Comparison of ENCODE assay signal across 21 cellular contexts in genomic region chr10:3971713-3972112, GRCh38.
DNase-seq lines count a peak whose midpoint lies in the region; ATAC-seq and TF ChIP-seq lines count a peak whose summit lies in the region.
"Had no signal": no experiment of that assay in that cellular context is flagged by ENCODE, and none has a peak within 500 bp of the region (broad histone marks: within the 10 kb centered on the region; RNA-seq: fewer than 3 reads in every experiment).

No MANE protein-coding gene starts in this region.

- peak overlapping the region in 3 of 4 donors; percentile 32 to 85 (median 79) for H3K4me3 Mint-ChIP-seq in CD4-positive, CD25-positive, alpha-beta regulatory T cell
- H3K4me3 Mint-ChIP-seq in natural killer cell treated with Interleukin-12 subunit alpha and Interleukin-12 subunit beta and Interleukin-15 and Interleukin-18, amount 100 ng/mL, for 72 hours, result peak overlapping the region; percentile 90

- peaks cover 0 to 5% (median 0%) of the 10 kb centered on the region in 7 donors for H3K9me3 Mint-ChIP-seq in CD4-positive, CD25-positive, alpha-beta regulatory T cell
- H3K9me3 Mint-ChIP-seq in activated naive CD4-positive, alpha-beta T cell treated with anti-CD3 and anti-CD28 coated beads, Interleukin-2, amount 50 U/mL, for 72 hours, result peaks cover 5 to 15% of the 10 kb centered on the region in 2 donors
- H3K9me3 Mint-ChIP-seq in natural killer cell treated with Interleukin-12 subunit alpha and Interleukin-12 subunit beta and Interleukin-15 and Interleukin-18, amount 100 ng/mL, for 72 hours, result peaks cover 2% of the 10 kb centered on the region
- H3K9me3 Mint-ChIP-seq: activated T-cell treated with anti-CD3 and anti-CD28 coated beads, Interleukin-2, amount 50 U/mL, for 4 hours had no signal

- H3K27ac ChIP-seq in CD4-positive, CD25-positive, alpha-beta regulatory T cell (ENCODE audit: insufficient read depth, low read length, poor library complexity, severe bottlenecking), result peak overlapping the region; percentile 79
- H3K27ac ChIP-seq in DND-41 (ENCODE audit: low read length) (peak overlapping the region; percentile 83), uterus (no peak overlapping the region)

- peak overlapping the region; percentile 67 for H3K4me3 ChIP-seq in CD4-positive, CD25-positive, alpha-beta regulatory T cell (ENCODE audit: low read depth, low read length)
- no peak overlapping the region for H3K4me3 ChIP-seq in DND-41 (ENCODE audit: low read depth in 1 of 2, low read length in 2 of 2)
- no peak overlapping the region for H3K4me3 ChIP-seq in uterus
- H3K4me3 ChIP-seq: heart right ventricle, thoracic aorta had no signal

- ATAC-seq in CD4-positive, CD25-positive, alpha-beta regulatory T cell (ENCODE audit: low read depth in 2 of 2), result no peak
- ATAC-seq in DND-41 (ENCODE audit: insufficient read depth, low read depth), result peak; percentile 86
- no peak for ATAC-seq in activated naive CD4-positive, alpha-beta T cell treated with anti-CD3 and anti-CD28 coated beads, Interleukin-2, amount 50 U/mL, for 72 hours
- ATAC-seq in natural killer cell treated with Interleukin-12 subunit alpha and Interleukin-12 subunit beta and Interleukin-15 and Interleukin-18, amount 100 ng/mL, for 72 hours, result peak in 1 of 2 donors; percentile 27
- ATAC-seq: left ventricle myocardium superior had no signal

- intact Hi-C loops in uterus (cut with DNase I; ENCODE audit: low total_unique reads), result no loop called here

- H3K27ac Mint-ChIP-seq in CD4-positive, CD25-positive, alpha-beta regulatory T cell, result peak overlapping the region; percentile 93 to 95 (median 93)
- H3K27ac Mint-ChIP-seq in activated naive CD4-positive, alpha-beta T cell treated with anti-CD3 and anti-CD28 coated beads, Interleukin-2, amount 50 U/mL, for 72 hours, result peak overlapping the region; percentile 56 to 93
- H3K27ac Mint-ChIP-seq in natural killer cell treated with Interleukin-12 subunit alpha and Interleukin-12 subunit beta and Interleukin-15 and Interleukin-18, amount 100 ng/mL, for 72 hours, result peak overlapping the region; percentile 97 to 98

- peaks cover 30 to 64% (median 41%) of the 10 kb centered on the region in 4 donors for H3K4me1 Mint-ChIP-seq in CD4-positive, CD25-positive, alpha-beta regulatory T cell
- peaks cover 43 to 52% of the 10 kb centered on the region in 2 donors for H3K4me1 Mint-ChIP-seq in natural killer cell treated with Interleukin-12 subunit alpha and Interleukin-12 subunit beta and Interleukin-15 and Interleukin-18, amount 100 ng/mL, for 72 hours (ENCODE audit: low read depth in 2 of 2)

- no peak for TF ChIP-seq POLR2A in uterus (IDR thresholded peaks at IDR 0.05)

- peak overlapping the region; percentile 42 for H3K9ac ChIP-seq in DND-41 (ENCODE audit: low read depth, low read length)

- H3K27me3 ChIP-seq in CD4-positive, CD25-positive, alpha-beta regulatory T cell (ENCODE audit: control insufficient read depth, insufficient read depth, low read length), result no peaks in the 10 kb centered on the region
- H3K27me3 ChIP-seq in DND-41 (ENCODE audit: insufficient read depth, low read length, poor library complexity) (no peaks in the 10 kb centered on the region), uterus (no peaks in the 10 kb centered on the region)
- H3K27me3 ChIP-seq: heart right ventricle had no signal

- H3K79me2 ChIP-seq in DND-41 (ENCODE audit: insufficient read depth, low read length), result no peaks in the 10 kb centered on the region

- H2AFZ ChIP-seq in DND-41 (ENCODE audit: low read depth, low read length), result no peak overlapping the region

- peaks cover 4% of the 10 kb centered on the region for H3K36me3 Mint-ChIP-seq in CD4-positive, CD25-positive, alpha-beta regulatory T cell
- H3K36me3 Mint-ChIP-seq in activated naive CD4-positive, alpha-beta T cell treated with anti-CD3 and anti-CD28 coated beads, Interleukin-2, amount 50 U/mL, for 72 hours, result peaks cover 4 to 42% of the 10 kb centered on the region in 2 donors
- H3K36me3 Mint-ChIP-seq in natural killer cell treated with Interleukin-12 subunit alpha and Interleukin-12 subunit beta and Interleukin-15 and Interleukin-18, amount 100 ng/mL, for 72 hours, result peaks cover 16% of the 10 kb centered on the region

- H3K4me1 ChIP-seq in CD4-positive, CD25-positive, alpha-beta regulatory T cell (ENCODE audit: control insufficient read depth, insufficient read depth, low read length, poor library complexity, severe bottlenecking), result peaks cover 64% of the 10 kb centered on the region
- H3K4me1 ChIP-seq in DND-41 (ENCODE audit: insufficient read depth, low read length), result peaks cover 51% of the 10 kb centered on the region
- peaks cover 0 to 5% of the 10 kb centered on the region in 2 donors for H3K4me1 ChIP-seq in uterus

- H3K9me3 ChIP-seq in CD4-positive, CD25-positive, alpha-beta regulatory T cell (ENCODE audit: control insufficient read depth in 2 of 2, low read length in 2 of 2), result no peaks in the 10 kb centered on the region
- H3K9me3 ChIP-seq in DND-41 (ENCODE audit: insufficient read depth, low read length, severe bottlenecking), result no peaks in the 10 kb centered on the region
- no peaks in the 10 kb centered on the region for H3K9me3 ChIP-seq in uterus
- H3K9me3 ChIP-seq: thoracic aorta had no signal

- no peaks in the 10 kb centered on the region for H3K36me3 ChIP-seq in CD4-positive, CD25-positive, alpha-beta regulatory T cell (ENCODE audit: control insufficient read depth, insufficient read depth, low read length)
- H3K36me3 ChIP-seq in DND-41 (ENCODE audit: insufficient read depth, low read length) (no peaks in the 10 kb centered on the region), uterus (no peaks in the 10 kb centered on the region)
- H3K36me3 ChIP-seq: heart right ventricle, thoracic aorta had no signal

- peak; percentile 29 for TF ChIP-seq CTCF in DND-41 (IDR thresholded peaks at IDR 0.05; ENCODE audit: borderline replicate concordance, extremely low read depth, low read length, poor library complexity, severe bottlenecking)
- TF ChIP-seq CTCF in uterus (IDR thresholded peaks at IDR 0.05), result no peak

- no peaks in the 10 kb centered on the region for H4K20me1 ChIP-seq in DND-41 (ENCODE audit: insufficient read depth, low read length)

- peak overlapping the region; percentile 39 for H3K4me2 ChIP-seq in DND-41 (ENCODE audit: insufficient read depth, low read length)

- H3K27me3 Mint-ChIP-seq in CD4-positive, CD25-positive, alpha-beta regulatory T cell, result no peaks in the 10 kb centered on the region
- no peaks in the 10 kb centered on the region for H3K27me3 Mint-ChIP-seq in natural killer cell treated with Interleukin-12 subunit alpha and Interleukin-12 subunit beta and Interleukin-15 and Interleukin-18, amount 100 ng/mL, for 72 hours

- DNase-seq in CD4-positive, CD25-positive, alpha-beta regulatory T cell, result peak in 1 of 3 donors; percentile 62
- peak; percentile 72 for DNase-seq in DND-41
- no peak for DNase-seq in activated naive CD4-positive, alpha-beta T cell treated with anti-CD3 and anti-CD28 coated beads, Interleukin-2, amount 50 U/mL, for 72 hours (ENCODE audit: low spot score in 2 of 2)
- DNase-seq in natural killer cell treated with Interleukin-12 subunit alpha and Interleukin-12 subunit beta and Interleukin-15 and Interleukin-18, amount 100 ng/mL, for 72 hours (ENCODE audit: low spot score), result no peak
- no peak for DNase-seq in uterus
- no peak for DNase-seq in NCI-H1048 (lab: John Stamatoyannopoulos, UW)
- no peak for DNase-seq in NCI-H2107 (lab: John Stamatoyannopoulos, UW)
- no peak for DNase-seq in SKM-1 (lab: John Stamatoyannopoulos, UW; ENCODE audit: unreplicated experiment)
- DNase-seq: activated CD4-positive, alpha-beta T cell treated with anti-CD3 and anti-CD28 coated beads for 48 hours; activated T-cell treated with anti-CD3 and anti-CD28 coated beads, Interleukin-2, amount 50 U/mL, for 4 hours; amygdala; DMS79; heart right ventricle; IMR-90; left ventricle myocardium superior; NCI-H146; NCI-H2171; NCI-H69; nucleus accumbens; Right ventricle myocardium superior had no signal

Comparison
In these comparisons a context has a peak if more than half of its experiments do, and no peak if none do; other contexts are left out.
1. H3K27ac ChIP-seq: peak in CD4-positive, CD25-positive, alpha-beta regulatory T cell (single experiment) and DND-41 (single experiment); none in uterus (0 of 2).
2. Peak in every context shown above with its lines, with median percentiles within 50 percentile points of each other: H3K27ac Mint-ChIP-seq.